ENCODE assay signal across 3 cellular contexts in genomic region chr21:38325761-38326420, GRCh38.
TF ChIP-seq lines count a peak whose summit lies in the region.

No MANE protein-coding gene starts in this region.

TF ChIP-seq in SK-N-SH, 30 proteins besides CTCF, POLR2A, EP300 and RAD21 (continued from another document):
- TF ChIP-seq TEAD4 (IDR thresholded peaks at IDR 0.05; ENCODE audit: borderline replicate concordance, insufficient read depth) (no peak), RXRA (IDR thresholded peaks at IDR 0.05; ENCODE audit: borderline replicate concordance, low read depth) (no peak), RFX5 (IDR thresholded peaks at IDR 0.05; ENCODE audit: low read length) (no peak), TCF12 (IDR thresholded peaks at IDR 0.05) (peak; percentile 42; the same call in 1 of the 2 replicates), USF2 (IDR thresholded peaks at IDR 0.05; ENCODE audit: borderline replicate concordance, low read depth, low read length) (no peak), SMC3 (IDR thresholded peaks at IDR 0.05; ENCODE audit: low read depth, low read length) (no peak), ZBTB33 (IDR thresholded peaks at IDR 0.05; ENCODE audit: borderline replicate concordance, low read depth) (no peak), MEF2A (IDR thresholded peaks at IDR 0.05; ENCODE audit: borderline replicate concordance, low read depth) (no peak), GABPA (IDR thresholded peaks at IDR 0.05; ENCODE audit: low read depth) (no peak)
TF ChIP-seq in SK-N-SH: peak in this region for 2.

TF ChIP-seq in SK-N-SH treated with all-trans-retinoic acid at 6 μM for 48 hours, 23 proteins besides CTCF, POLR2A, EP300 and RAD21 (continued from another document):
- TF ChIP-seq ARNTL (CRISPR knock-in tag; IDR thresholded peaks at IDR 0.05; ENCODE audit: borderline replicate concordance, low read depth) (no peak), TSHZ2 (CRISPR knock-in tag; IDR thresholded peaks at IDR 0.05) (no peak), RARB (CRISPR knock-in tag; IDR thresholded peaks at IDR 0.05) (no peak), ZNF70 (CRISPR knock-in tag; IDR thresholded peaks at IDR 0.05) (no peak), ZFP3 (CRISPR knock-in tag; IDR thresholded peaks at IDR 0.05) (no peak), ZNF8 (CRISPR knock-in tag; IDR thresholded peaks at IDR 0.05) (no peak), TCF4 (CRISPR knock-in tag; IDR thresholded peaks at IDR 0.05; ENCODE audit: borderline replicate concordance) (no peak), OSR1 (CRISPR knock-in tag; IDR thresholded peaks at IDR 0.05) (no peak), ZNF565 (CRISPR knock-in tag; conservative IDR thresholded peaks at IDR 0.05; ENCODE audit: low read depth) (no peak), GLIS3 (CRISPR knock-in tag; IDR thresholded peaks at IDR 0.05) (no peak), ESRRG (CRISPR knock-in tag; IDR thresholded peaks at IDR 0.05) (no peak)
- TF ChIP-seq, protein P1, sequence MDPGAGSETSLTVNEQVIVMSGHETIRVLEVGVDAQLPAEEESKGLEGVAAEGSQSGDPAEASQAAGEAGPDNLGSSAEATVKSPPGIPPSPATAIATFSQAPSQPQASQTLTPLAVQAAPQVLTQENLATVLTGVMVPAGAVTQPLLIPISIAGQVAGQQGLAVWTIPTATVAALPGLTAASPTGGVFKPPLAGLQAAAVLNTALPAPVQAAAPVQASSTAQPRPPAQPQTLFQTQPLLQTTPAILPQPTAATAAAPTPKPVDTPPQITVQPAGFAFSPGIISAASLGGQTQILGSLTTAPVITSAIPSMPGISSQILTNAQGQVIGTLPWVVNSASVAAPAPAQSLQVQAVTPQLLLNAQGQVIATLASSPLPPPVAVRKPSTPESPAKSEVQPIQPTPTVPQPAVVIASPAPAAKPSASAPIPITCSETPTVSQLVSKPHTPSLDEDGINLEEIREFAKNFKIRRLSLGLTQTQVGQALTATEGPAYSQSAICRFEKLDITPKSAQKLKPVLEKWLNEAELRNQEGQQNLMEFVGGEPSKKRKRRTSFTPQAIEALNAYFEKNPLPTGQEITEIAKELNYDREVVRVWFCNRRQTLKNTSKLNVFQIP (CRISPR knock-in tag; IDR thresholded peaks at IDR 0.05; ENCODE audit: borderline replicate concordance, low read depth) = no peak

TF ChIP-seq in GM23338, 12 proteins besides CTCF, POLR2A, EP300 and RAD21 (continued from another document):
- no peak for TF ChIP-seq REST (IDR thresholded peaks at IDR 0.05; ENCODE audit: unreplicated experiment)
- TF ChIP-seq ZNF462 (CRISPR knock-in tag; IDR thresholded peaks at IDR 0.05) = no peak
